12 cellular contexts compared by ENCODE assay signal in genomic region chr3:134327594-134327975, GRCh38. TPM values are rescaled to one million over a fixed set of nuclear protein-coding genes. Genes with fewer than 3 reads are reported as not detected.
DNase-seq lines count a peak whose midpoint lies in the region; ATAC-seq, FAIRE-seq and TF ChIP-seq lines count a peak whose summit lies in the region.
"Had no signal": no experiment of that assay in that cellular context is flagged by ENCODE, and none has a peak within 500 bp of the region (broad histone marks: within the 10 kb centered on the region; RNA-seq: fewer than 3 reads in every experiment).

No MANE protein-coding gene starts in this region.

- H3K27ac ChIP-seq in iPS DF 6.9 (ENCODE audit: low read length) (peak overlapping the region; percentile 8), suprapubic skin (peak overlapping the region; percentile 82)

- WGBS in iPS DF 6.9 (ENCODE audit: insufficient coverage, insufficient read length): no CpG with 5 or more reads among the region's 4 CpGs
- 34% methylated on average over 4 of the region's 4 CpGs for WGBS in suprapubic skin

- no peak overlapping the region for H3K4me3 Mint-ChIP-seq in WTC11
- H3K4me3 Mint-ChIP-seq: activated CD8-positive, alpha-beta T cell treated with anti-CD3 and anti-CD28 coated beads, Interleukin-2, amount 10 ng/mL, durations not matched to agents 7 days and 5 days had no signal

- DNase-seq in HK-2 (ENCODE audit: unreplicated experiment): peak; percentile 85
- DNase-seq in WTC11 (ENCODE audit: low spot score): no peak
- no peak for DNase-seq in iPS DF 6.9 (ENCODE audit: low read depth, low spot score)
- DNase-seq in suprapubic skin (ENCODE audit: low spot score in 2 of 2): peak in 1 of 2 donors; percentile 45
- no peak for DNase-seq in NCI-H1105 (lab: John Stamatoyannopoulos, UW)
- no peak for DNase-seq in NCI-H1417 (lab: John Stamatoyannopoulos, UW)
- no peak for DNase-seq in D721Med (ENCODE audit: insufficient read length, low spot score)
- no peak for DNase-seq in DMS79 (lab: John Stamatoyannopoulos, UW)
- DNase-seq: activated CD8-positive, alpha-beta T cell treated with anti-CD3 and anti-CD28 coated beads, Interleukin-2, amount 10 ng/mL, durations not matched to agents 7 days and 5 days; central memory CD4-positive, alpha-beta T cell had no signal

- no peaks in the 10 kb centered on the region for H3K9me3 Mint-ChIP-seq in WTC11

- H3K4me1 ChIP-seq in iPS DF 6.9 (ENCODE audit: control insufficient read depth, insufficient read depth, low read length) (peaks cover 16% of the 10 kb centered on the region), suprapubic skin (peaks cover 58% of the 10 kb centered on the region)

- peak overlapping the region; percentile 95 for H3K27ac Mint-ChIP-seq in WTC11
- H3K27ac Mint-ChIP-seq: activated CD8-positive, alpha-beta T cell treated with anti-CD3 and anti-CD28 coated beads, Interleukin-2, amount 10 ng/mL, durations not matched to agents 7 days and 5 days had no signal

- peaks cover 64% of the 10 kb centered on the region for H3K4me1 Mint-ChIP-seq in WTC11

- no peaks in the 10 kb centered on the region for H3K27me3 ChIP-seq in iPS DF 6.9 (ENCODE audit: control insufficient read depth, insufficient read depth, low read length)
- no peaks in the 10 kb centered on the region for H3K27me3 ChIP-seq in suprapubic skin

- TF ChIP-seq CTCF in WTC11 (IDR thresholded peaks at IDR 0.05) (no peak), suprapubic skin (IDR thresholded peaks at IDR 0.05) (no peak), D721Med (IDR thresholded peaks at IDR 0.05; ENCODE audit: insufficient read depth, missing control alignments) (no peak)

- ATAC-seq in WTC11: no peak
- ATAC-seq: activated CD8-positive, alpha-beta T cell treated with anti-CD3 and anti-CD28 coated beads, Interleukin-2, amount 10 ng/mL, durations not matched to agents 7 days and 5 days; GM12878 had no signal

- no peaks in the 10 kb centered on the region for H3K36me3 Mint-ChIP-seq in WTC11

- no peaks in the 10 kb centered on the region; the same call in 1 of the 2 replicates for H3K27me3 Mint-ChIP-seq in WTC11 (ENCODE audit: low read depth)

- no peaks in the 10 kb centered on the region for H3K9me3 ChIP-seq in iPS DF 6.9 (ENCODE audit: control insufficient read depth, insufficient read depth, low read length)
- H3K9me3 ChIP-seq in suprapubic skin: no peaks in the 10 kb centered on the region
- H3K9me3 ChIP-seq: mucosa of descending colon had no signal

- H3K36me3 ChIP-seq in iPS DF 6.9 (ENCODE audit: control insufficient read depth, insufficient read depth, low read length) (no peaks in the 10 kb centered on the region), suprapubic skin (no peaks in the 10 kb centered on the region)

- FAIRE-seq in D721Med (lab: Jason Lieb, UNC): no peak
- FAIRE-seq: GM12878 had no signal

- no peak for TF ChIP-seq POLR2A in suprapubic skin (IDR thresholded peaks at IDR 0.05)

- POLR2A ChIA-PET in WTC11 (lab: Charles Lee): interaction anchor here (0.7 to 2.4 kb wide), 2 partner anchors 15 to 47 kb away, joined by 6 to 7 read pairs; partner anchors contain the start of gene AMOTL2

- no peak overlapping the region for H3K4me3 ChIP-seq in iPS DF 6.9 (ENCODE audit: low read length)
- no peak overlapping the region for H3K4me3 ChIP-seq in suprapubic skin
- H3K4me3 ChIP-seq: GM12878, mucosa of descending colon had no signal

- TF ChIP-seq EP300 in suprapubic skin (IDR thresholded peaks at IDR 0.05): no peak

- CTCF ChIA-PET in WTC11 (lab: Charles Lee): interaction anchor here (0.6 to 1.3 kb wide), 3 partner anchors 14 to 127 kb away, joined by 3 to 5 read pairs (median 4); no protein-coding TSS in a partner anchor

TF ChIP-seq in WTC11, 78 proteins besides CTCF, POLR2A, EP300 and RAD21:
- TF ChIP-seq SOX15 (CRISPR knock-in tag; IDR thresholded peaks at IDR 0.05) (no peak), SMAD4 (CRISPR knock-in tag; IDR thresholded peaks at IDR 0.05) (no peak), ZNF121 (CRISPR knock-in tag; IDR thresholded peaks at IDR 0.05) (no peak), TEAD1 (CRISPR knock-in tag; IDR thresholded peaks at IDR 0.05) (no peak)

RNA-seq across cellular contexts. Expression of gene AMOTL2, which starts 46.7 kb away (rescaled TPM):
- total RNA-seq in WTC11 (2021) (76.9 to 85.4 TPM (median 79.9 TPM) in 3 replicates), suprapubic skin (100 to 1,000 TPM in 2 of 4 donors, 10 to 100 TPM in 2; 80.4 to 118 (median 95.8) TPM)
- total RNA-seq: activated CD8-positive, alpha-beta T cell treated with anti-CD3 and anti-CD28 coated beads, Interleukin-2, amount 10 ng/mL, durations not matched to agents 7 days and 5 days had no signal
